ENCODE assay signal across 1 cellular context in the genomic region with DNA sequence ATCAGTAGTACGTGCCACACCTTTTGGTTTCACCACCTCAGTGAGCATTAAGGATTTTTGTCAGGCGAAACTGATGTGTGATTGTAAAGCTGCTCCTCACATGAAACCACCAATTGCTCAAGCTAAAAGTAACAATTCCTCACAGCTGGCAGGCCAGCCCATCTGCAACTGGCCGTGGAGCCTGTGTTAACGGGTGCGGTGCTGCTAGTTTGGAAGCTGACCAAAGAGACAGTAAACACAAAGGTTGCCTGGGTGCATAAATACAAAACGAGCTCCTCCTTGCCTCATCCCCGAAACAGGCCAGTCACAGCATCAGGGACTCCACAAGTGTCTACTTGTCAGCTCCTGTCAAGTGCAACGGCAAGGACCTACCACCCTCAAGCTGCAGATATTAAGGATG.
TF ChIP-seq lines count a peak whose summit lies in the region.

No MANE protein-coding gene starts in this region.

TF ChIP-seq in endothelial cell of umbilical vein, 7 proteins besides CTCF, POLR2A, EP300 and RAD21:
- TF ChIP-seq MYC (IDR thresholded peaks at IDR 0.05; ENCODE audit: low read depth, low read length) (no peak), EZH2 (IDR thresholded peaks at IDR 0.05; ENCODE audit: borderline replicate concordance, low read depth, low read length, severe bottlenecking) (peak; percentile 19)
TF ChIP-seq in endothelial cell of umbilical vein: peak in this region for 1.
